Comparison of ENCODE assay signal across 8 cellular contexts in the genomic region with DNA sequence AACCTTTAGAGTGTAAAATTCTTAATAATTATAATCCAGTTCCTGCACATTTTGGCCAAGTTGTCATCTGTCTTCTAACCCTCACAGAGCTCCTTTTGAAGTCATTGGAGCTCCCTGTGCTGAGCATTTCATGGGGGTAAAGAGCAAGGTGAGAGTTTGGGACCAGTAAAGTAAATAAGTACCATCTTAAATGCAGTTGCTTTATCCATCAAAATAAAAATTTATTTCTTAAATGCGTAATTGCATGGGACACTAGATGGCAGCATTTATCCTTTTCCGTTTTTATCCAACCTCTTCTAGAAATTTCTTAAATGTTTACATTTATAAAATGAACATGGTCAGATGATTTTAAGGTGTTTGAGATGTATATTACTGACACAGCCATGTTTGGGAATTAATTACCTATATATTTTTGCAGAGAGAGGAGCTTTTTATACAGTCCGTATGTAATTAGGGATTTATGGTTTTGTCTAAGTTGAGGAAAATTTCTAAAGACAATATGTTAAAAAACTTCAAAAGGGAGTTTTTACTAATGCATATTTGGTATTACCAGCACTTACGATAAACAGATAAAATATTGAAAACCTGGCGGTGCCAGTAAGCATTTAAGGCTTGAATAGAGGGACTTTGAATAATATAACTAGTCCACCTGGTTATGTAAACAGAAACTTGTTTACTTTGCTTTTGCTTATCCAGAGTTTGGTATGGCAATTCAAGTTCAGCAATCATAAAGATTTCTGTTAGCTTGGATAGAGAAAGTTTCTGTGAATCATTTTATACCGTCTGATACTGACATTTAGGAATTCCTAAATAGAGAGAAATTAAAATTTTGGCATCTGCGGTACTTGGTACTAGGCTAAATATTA. TPM values are rescaled to one million over a fixed set of nuclear protein-coding genes. Genes with fewer than 3 reads are reported as not detected.
DNase-seq lines count a peak whose midpoint lies in the region; ATAC-seq, FAIRE-seq and TF ChIP-seq lines count a peak whose summit lies in the region.

No MANE protein-coding gene starts in this region.

- no peaks in the 10 kb centered on the region for H3K27me3 ChIP-seq in A673 (replicated peaks; ENCODE audit: insufficient read depth, low read depth, low read length, poor library complexity)

- POLR2A ChIA-PET in A673 (lab: Charles Lee; ENCODE audit: low non-redundant PET): no interaction called here

- FAIRE-seq in TTC549 (lab: Jason Lieb, UNC): peak; percentile 68
- FAIRE-seq in kidney (lab: Jason Lieb, UNC): peak; percentile 61

- H3K4me3 ChIP-seq in A673 (ENCODE audit: low read depth, low read length, poor library complexity, severe bottlenecking): no peak overlapping the region
- H3K4me3 ChIP-seq in kidney (ENCODE audit: low read length in 2 of 2): no peak overlapping the region

- no peak overlapping the region for H3K9ac ChIP-seq in kidney (ENCODE audit: low read length in 2 of 2)

- BruUV-seq in A673 (replicated peaks; lab: Mats Ljungman, UMichigan): no TSS peak

- DNase-seq in A673 (ENCODE audit: low spot score) (peak; percentile 37), HCEC 1CT (peak; percentile 25), kidney (no peak), cortex of kidney (lab: John Stamatoyannopoulos, UW) (no peak), CD1c-positive myeloid dendritic cell (ENCODE audit: extremely low spot score) (no peak)
- no peak for DNase-seq in activated effector memory CD4-positive, alpha-beta T cell treated with anti-CD3 and anti-CD28 coated beads, Interleukin-2, amount 50 U/mL, for 16 hours

- ATAC-seq in GM18502 (IDR thresholded peaks at IDR 0.05; ENCODE audit: poor library complexity, unreplicated experiment): no peak

- intact Hi-C loops in A673 (cut with micrococcal nuclease; ENCODE audit: unreplicated experiment): loop anchor here (5.0 kb wide), 1 partner anchor 882 kb away; no protein-coding TSS in a partner anchor
- intact Hi-C loops in kidney (cut with DNase I): no loop called here

- peak; percentile 69 for TF ChIP-seq CTCF in A673 (conservative IDR thresholded peaks at IDR 0.05; ENCODE audit: low read depth, low read length)
- peak; percentile 19 for TF ChIP-seq CTCF in kidney (IDR thresholded peaks at IDR 0.05; ENCODE audit: borderline replicate concordance, extremely low read depth, insufficient read depth)

- peaks cover 45% of the 10 kb centered on the region for H3K4me1 ChIP-seq in A673 (ENCODE audit: insufficient read depth, low read length, poor library complexity, severe bottlenecking)
- H3K4me1 ChIP-seq in kidney (ENCODE audit: control insufficient read depth in 1 of 2, insufficient read depth in 1 of 2, low read depth in 1 of 2, low read length in 2 of 2): peaks cover 0 to 4% of the 10 kb centered on the region in 2 donors

- H3K9me3 ChIP-seq in A673 (ENCODE audit: low read depth, low read length, poor library complexity, severe bottlenecking) (no peaks in the 10 kb centered on the region), kidney (ENCODE audit: control insufficient read depth in 1 of 2, low read length in 2 of 2) (no peaks in the 10 kb centered on the region)

- CTCF ChIA-PET in A673 (lab: Charles Lee): no interaction called here

- peaks cover 34% of the 10 kb centered on the region for H3K36me3 ChIP-seq in A673 (ENCODE audit: insufficient read depth, low read length, poor library complexity, severe bottlenecking)
- H3K36me3 ChIP-seq in kidney (ENCODE audit: control insufficient read depth in 1 of 2, insufficient read depth in 2 of 2, low read length in 2 of 2): peaks cover 6 to 9% of the 10 kb centered on the region in 2 donors

- H3K27ac ChIP-seq in A673 (ENCODE audit: low read depth, low read length, poor library complexity, severe bottlenecking) (no peak overlapping the region), kidney (ENCODE audit: low read depth in 2 of 2, low read length in 2 of 2) (no peak overlapping the region)

RNA-seq across cellular contexts. Expression of a gene that starts 54.5 kb away (rescaled TPM):
- total RNA-seq in A673 (2021): 155 and 163 TPM in 2 replicates
- total RNA-seq in kidney: 58.8 TPM
- polyA plus RNA-seq in kidney (ENCODE audit: insufficient read depth, low read depth, low replicate concordance): 33.6 TPM

Comparison
In these comparisons a context has a peak if more than half of its experiments do, and no peak if none do; other contexts are left out.
1. DNase-seq: peak in A673 (single experiment) and HCEC 1CT (single experiment); none in kidney (single experiment), cortex of kidney (single experiment), CD1c-positive myeloid dendritic cell (single experiment) and activated effector memory CD4-positive, alpha-beta T cell treated with anti-CD3 and anti-CD28 coated beads, Interleukin-2, amount 50 U/mL, for 16 hours (single experiment).